In the genomic region with DNA sequence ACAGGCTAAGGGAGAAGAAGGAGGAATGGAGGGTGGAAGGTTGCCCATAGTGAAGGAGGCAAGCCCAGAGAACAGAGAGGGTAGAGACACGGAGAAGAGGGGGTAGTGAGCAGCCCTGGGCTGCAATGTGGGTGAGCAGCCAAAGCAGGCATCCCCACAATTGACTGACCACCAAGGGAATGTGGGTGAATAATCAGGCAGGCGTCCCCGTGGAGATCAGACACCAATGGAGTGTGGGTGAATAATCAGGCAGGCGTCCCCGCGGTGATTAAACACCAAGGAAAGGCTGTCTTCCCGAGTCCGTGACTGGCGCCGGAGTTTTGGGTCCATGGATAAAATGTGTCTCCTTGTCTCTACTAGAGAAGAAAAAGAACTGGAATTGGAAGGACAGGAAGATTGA, we compare ENCODE assay signal across 13 cellular contexts. TPM values are rescaled to one million over a fixed set of nuclear protein-coding genes. Genes with fewer than 3 reads are reported as not detected.
"Had no signal": no experiment of that assay in that cellular context is flagged by ENCODE, and none has a peak within 500 bp of the region (broad histone marks: within the 10 kb centered on the region; RNA-seq: fewer than 3 reads in every experiment).

No MANE protein-coding gene starts in this region.

RNA-seq across cellular contexts. Expression of a gene that starts 15.1 kb away (rescaled TPM):
- polyA plus RNA-seq: neural cell had no signal

RNA-seq across cellular contexts. Expression of a gene that starts 21.3 kb away (rescaled TPM):
- polyA plus RNA-seq: neural cell had no signal

RNA-seq across cellular contexts. Expression of a gene that starts 35.1 kb away (rescaled TPM):
- total RNA-seq: dermis blood vessel endothelial cell, endothelial cell of umbilical vein, epithelial cell of proximal tubule, gastroesophageal sphincter, hepatocyte, kidney epithelial cell, left colon, mesenteric fat pad, occipital lobe, psoas muscle, sigmoid colon had no signal
- polyA plus RNA-seq: endothelial cell of umbilical vein, hepatocyte, neural cell had no signal

RNA-seq across cellular contexts. Expression of a gene that starts 41.0 kb away (rescaled TPM):
- total RNA-seq: foreskin keratinocyte had no signal
- polyA plus RNA-seq: neural cell had no signal

RNA-seq across cellular contexts. Expression of a gene that starts 47.9 kb away (rescaled TPM):
- polyA plus RNA-seq: neural cell had no signal
